Comparison of ENCODE assay signal across 19 cellular contexts in the genomic region with DNA sequence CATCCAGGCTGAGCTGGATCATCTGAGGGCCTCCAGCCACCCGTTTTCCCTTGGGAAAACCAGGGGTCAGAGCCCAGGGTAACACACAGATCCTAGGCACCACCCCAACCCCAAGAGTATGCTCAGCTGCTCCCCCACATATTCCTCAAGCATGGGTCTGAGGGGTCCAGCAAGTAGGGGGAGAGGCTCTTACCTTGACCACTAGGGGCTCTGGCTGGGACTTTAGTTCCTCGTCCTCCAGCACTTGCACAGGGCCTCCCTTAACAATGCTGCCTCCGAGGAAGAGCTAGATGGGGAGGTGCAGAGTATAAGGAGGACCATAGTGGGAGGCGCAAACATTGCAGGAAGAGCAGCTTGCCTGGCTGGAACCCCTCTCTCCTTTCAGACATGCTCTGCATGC. TPM values are rescaled to one million over a fixed set of nuclear protein-coding genes. Genes with fewer than 3 reads are reported as not detected.
A peak's percentile ranks its signal among the peaks of the same experiment; 100 is the strongest.
DNase-seq lines count a peak whose midpoint lies in the region; ATAC-seq, FAIRE-seq and TF ChIP-seq lines count a peak whose summit lies in the region.
"Had no signal": no experiment of that assay in that cellular context is flagged by ENCODE, and none has a peak within 500 bp of the region (broad histone marks: within the 10 kb centered on the region; RNA-seq: fewer than 3 reads in every experiment).

No MANE protein-coding gene starts in this region.

- BruUV-seq in HepG2 (replicated peaks; lab: Mats Ljungman, UMichigan) = no TSS peak

- H3K27me3 ChIP-seq in HepG2 (ENCODE audit: control insufficient read depth in 1 of 2, insufficient read depth in 2 of 2, low read length in 2 of 2) (no peaks in the 10 kb centered on the region), right lobe of liver (no peaks in the 10 kb centered on the region), upper lobe of left lung (no peaks in the 10 kb centered on the region), right atrium auricular region (no peaks in the 10 kb centered on the region)
- H3K27me3 ChIP-seq: BE2C had no signal

- TF ChIP-seq POLR2A in HepG2 (IDR thresholded peaks at IDR 0.05; ENCODE audit: insufficient read depth in 1 of 2, low read depth in 2 of 2, low read length in 2 of 2) (no peak), right lobe of liver (IDR thresholded peaks at IDR 0.05) (no peak), NB4 (IDR thresholded peaks at IDR 0.05; ENCODE audit: extremely low read depth, insufficient read length) (no peak), upper lobe of left lung (IDR thresholded peaks at IDR 0.05) (no peak)

- no peak for TF ChIP-seq EP300 in HepG2 (IDR thresholded peaks at IDR 0.05; ENCODE audit: low read depth in 2 of 2, low read length in 2 of 2)
- no peak for TF ChIP-seq EP300 in HepG2 (CRISPR knock-in tag; IDR thresholded peaks at IDR 0.05; ENCODE audit: borderline replicate concordance)
- TF ChIP-seq EP300 in upper lobe of left lung (IDR thresholded peaks at IDR 0.05) = no peak

- H3K27ac ChIP-seq in HepG2 (ENCODE audit: extremely low read length, insufficient read depth, low read length) (no peak overlapping the region), right lobe of liver (no peak overlapping the region), upper lobe of left lung (no peak overlapping the region), right atrium auricular region (no peak overlapping the region)
- H3K27ac ChIP-seq: 22Rv1 had no signal

- CTCF ChIA-PET in HepG2 (lab: Yijun Ruan, JAX; ENCODE audit: low intra/inter-chr PET ratio, low total read pairs) = no interaction called here
- CTCF ChIA-PET in activated naive CD4-positive, alpha-beta T cell treated with anti-CD3 and anti-CD28 coated beads for 36 hours (lab: Charles Lee) = interaction anchor here (0.7 kb wide), 1 partner anchor 54 kb away, joined by 4 read pairs; no protein-coding TSS in a partner anchor

- in situ Hi-C loops in HepG2 (cut with HindIII; ENCODE audit: extremely low pct_ligation_motif_present, low pct_unique_long_range_greater_than_20kb) = no loop called here

- POLR2A ChIA-PET in HepG2 (lab: Yijun Ruan, JAX) = no interaction called here

- H3K9ac ChIP-seq in HepG2 (ENCODE audit: insufficient read depth, low read depth, low read length) = no peak overlapping the region

- no peak for FAIRE-seq in HepG2 (lab: Jason Lieb, UNC)
- FAIRE-seq: GM18507 had no signal

- no peaks in the 10 kb centered on the region for H3K27me3 Mint-ChIP-seq in central memory CD8-positive, alpha-beta T cell
- H3K27me3 Mint-ChIP-seq in activated naive CD4-positive, alpha-beta T cell treated with anti-CD3 and anti-CD28 coated beads for 36 hours (ENCODE audit: low read depth) = no peaks in the 10 kb centered on the region

- no peaks in the 10 kb centered on the region for H3K4me1 Mint-ChIP-seq in central memory CD8-positive, alpha-beta T cell
- no peaks in the 10 kb centered on the region for H3K4me1 Mint-ChIP-seq in activated naive CD4-positive, alpha-beta T cell treated with anti-CD3 and anti-CD28 coated beads for 36 hours (ENCODE audit: low read depth)

- no peaks in the 10 kb centered on the region for H3K79me2 ChIP-seq in HepG2 (ENCODE audit: insufficient read depth, low read length)

- H3K4me3 ChIP-seq in HepG2 (replicated peaks in 1 of 3; ENCODE audit: insufficient read depth in 1 of 3, low read depth in 2 of 3, low read length in 3 of 3) = no peak overlapping the region
- H3K4me3 ChIP-seq in right lobe of liver = no peak overlapping the region
- H3K4me3 ChIP-seq in NB4 (ENCODE audit: low read depth, low read length) = no peak overlapping the region
- H3K4me3 ChIP-seq in upper lobe of left lung = no peak overlapping the region
- H3K4me3 ChIP-seq in right atrium auricular region = no peak overlapping the region

- H3K4me1 ChIP-seq in HepG2 (ENCODE audit: insufficient read depth, low read length) (0 out of 2 replicates have a peak, but pooled peaks cover 1% of the 10 kb centered on the region), right lobe of liver (peaks cover 0 to 32% (median 13%) of the 10 kb centered on the region in 4 donors), upper lobe of left lung (peaks cover 8 to 20% (median 13%) of the 10 kb centered on the region in 4 donors), right atrium auricular region (peaks cover 0 to 26% of the 10 kb centered on the region in 2 donors)
- H3K4me1 ChIP-seq: BE2C had no signal

- intact Hi-C loops in HepG2 (cut with micrococcal nuclease; ENCODE audit: unreplicated experiment) (no loop called here), right lobe of liver (cut with DNase I) (no loop called here)
- intact Hi-C loops in activated naive CD4-positive, alpha-beta T cell treated with anti-CD3 and anti-CD28 coated beads for 36 hours (cut with micrococcal nuclease) = no loop called here

- no peak overlapping the region for H2AFZ ChIP-seq in HepG2 (ENCODE audit: low read length)

- peaks cover 14% of the 10 kb centered on the region for H3K9me3 ChIP-seq in HepG2 (ENCODE audit: low read length)
- no peaks in the 10 kb centered on the region for H3K9me3 ChIP-seq in right lobe of liver
- peaks cover 0 to 11% (median 2%) of the 10 kb centered on the region in 4 donors for H3K9me3 ChIP-seq in upper lobe of left lung
- no peaks in the 10 kb centered on the region for H3K9me3 ChIP-seq in right atrium auricular region
- H3K9me3 ChIP-seq: BE2C had no signal

- ATAC-seq in HepG2 (peak; percentile 30; the same call in 2 of the 3 replicates), right lobe of liver (no peak), upper lobe of left lung (ENCODE audit: low FRiP score in 2 of 2) (no peak)
- no peak for ATAC-seq in central memory CD8-positive, alpha-beta T cell (replicated peaks; ENCODE audit: extremely low read depth, poor library complexity, severe bottlenecking)
- ATAC-seq: CD8-positive, alpha-beta T cell; Panc1 had no signal

- no peak overlapping the region for H3K4me3 Mint-ChIP-seq in central memory CD8-positive, alpha-beta T cell
- no peak overlapping the region for H3K4me3 Mint-ChIP-seq in activated naive CD4-positive, alpha-beta T cell treated with anti-CD3 and anti-CD28 coated beads for 36 hours
- H3K4me3 Mint-ChIP-seq: CD8-positive, alpha-beta T cell had no signal

- no peaks in the 10 kb centered on the region for H4K20me1 ChIP-seq in HepG2 (ENCODE audit: insufficient read depth, low read length)

- H3K4me2 ChIP-seq in HepG2 (ENCODE audit: low read depth, low read length) = no peak overlapping the region

- peak overlapping the region; percentile 56 for H3K27ac Mint-ChIP-seq in central memory CD8-positive, alpha-beta T cell (ENCODE audit: low read depth)
- no peak overlapping the region for H3K27ac Mint-ChIP-seq in activated naive CD4-positive, alpha-beta T cell treated with anti-CD3 and anti-CD28 coated beads for 36 hours
- H3K27ac Mint-ChIP-seq: CD8-positive, alpha-beta T cell had no signal

- TF ChIP-seq RAD21 in HepG2 (CRISPR knock-in tag; IDR thresholded peaks at IDR 0.05) = no peak

- WGBS in HepG2 (ENCODE audit: low lambda C conversion rate) = 100% methylated on average over 2 of the region's 4 CpGs
- 100% methylated on average over 1 of the region's 4 CpGs for WGBS in right lobe of liver (ENCODE audit: insufficient coverage, low coverage, low lambda C conversion rate, missing lambda C conversion rate)
- WGBS in upper lobe of left lung, 2 donors = 91 to 92% methylated on average over 4 of the region's 4 CpGs

- DNase-seq in HepG2 (ENCODE audit: low spot score) (no peak), right lobe of liver (no peak), NB4 (ENCODE audit: low read depth) (no peak), upper lobe of left lung (no peak), right atrium auricular region (ENCODE audit: low spot score) (no peak), NCI-H2107 treated with DMSO at 0.1 percent for 48 hours (lab: John Stamatoyannopoulos, UW; ENCODE audit: unreplicated experiment) (no peak)
- DNase-seq in central memory CD8-positive, alpha-beta T cell (ENCODE audit: low spot score in 2 of 2) = no peak
- no peak for DNase-seq in activated naive CD4-positive, alpha-beta T cell treated with anti-CD3 and anti-CD28 coated beads for 36 hours
- DNase-seq: BE2C; CD8-positive, alpha-beta T cell; GF-D8; NCI-H1092; NCI-H146; NCI-H2081 treated with DMSO at 0.1 percent for 48 hours; NCI-H510A treated with DMSO at 0.1 percent for 48 hours; NCI-H82 had no signal

- no peak for TF ChIP-seq CTCF in HepG2 (CRISPR knock-in tag; IDR thresholded peaks at IDR 0.05)
- TF ChIP-seq CTCF in right lobe of liver (IDR thresholded peaks at IDR 0.05) = no peak
- peak; percentile 21 for TF ChIP-seq CTCF in NB4 (IDR thresholded peaks at IDR 0.05; ENCODE audit: low read depth, low read length)
- no peak for TF ChIP-seq CTCF in upper lobe of left lung (IDR thresholded peaks at IDR 0.05)
- TF ChIP-seq CTCF in right atrium auricular region (IDR thresholded peaks at IDR 0.05) = no peak

- H3K36me3 Mint-ChIP-seq in central memory CD8-positive, alpha-beta T cell (ENCODE audit: insufficient read depth) = peaks cover 2% of the 10 kb centered on the region
- no peaks in the 10 kb centered on the region for H3K36me3 Mint-ChIP-seq in activated naive CD4-positive, alpha-beta T cell treated with anti-CD3 and anti-CD28 coated beads for 36 hours (ENCODE audit: low read depth)
- H3K36me3 Mint-ChIP-seq: CD8-positive, alpha-beta T cell had no signal

- H3K36me3 ChIP-seq in HepG2 (replicated peaks in 1 of 2; ENCODE audit: control insufficient read depth in 1 of 2, insufficient read depth in 2 of 2, low read length in 2 of 2) (peaks cover 8 to 18% of the 10 kb centered on the region in 2 experiments; a peak in 4 of 5 replicates), right lobe of liver (peaks cover 0 to 57% (median 21%) of the 10 kb centered on the region in 4 donors), upper lobe of left lung (peaks cover 18 to 60% (median 39%) of the 10 kb centered on the region in 4 donors), right atrium auricular region (peaks cover 25% of the 10 kb centered on the region)
- H3K36me3 ChIP-seq: BE2C had no signal

- H3K9me3 Mint-ChIP-seq in central memory CD8-positive, alpha-beta T cell = peaks cover 7% of the 10 kb centered on the region
- peaks cover 18% of the 10 kb centered on the region for H3K9me3 Mint-ChIP-seq in activated naive CD4-positive, alpha-beta T cell treated with anti-CD3 and anti-CD28 coated beads for 36 hours

RNA-seq across cellular contexts. Expression of gene SELENBP1, which starts 7.5 kb away (rescaled TPM):
- total RNA-seq in HepG2 (2016; rRNA removed; fragmentation: Illumina TruSeq; extraction: Trizol) (29.0 and 30.2 TPM in 2 replicates), right lobe of liver (100 to 1,000 TPM in 4 of 6 experiments, 10 to 100 TPM in 2; 83.4 to 423 (median 208) TPM), upper lobe of left lung (100 to 1,000 TPM; 241 to 804 (median 431) TPM), right atrium auricular region (10 to 100 TPM; 41.7 to 43.6 TPM)
- total RNA-seq in HepG2 (2016; cell fraction: cytosol; rRNA removed; fragmentation: Illumina TruSeq; extraction: Trizol; ENCODE audit: low read depth) = 6.3 and 6.7 TPM in 2 replicates
- total RNA-seq in HepG2 (2016; cell fraction: insoluble cytoplasmic fraction; rRNA removed; fragmentation: Illumina TruSeq; extraction: Trizol) = 27.8 and 30.0 TPM in 2 replicates
- total RNA-seq in HepG2 (2016; cell fraction: membrane; rRNA removed; fragmentation: Illumina TruSeq; extraction: Trizol) = 9.8 and 12.1 TPM in 2 replicates
- 18.8 and 23.3 TPM in 2 replicates for total RNA-seq in HepG2 (2016; cell fraction: nucleus; rRNA removed; fragmentation: Illumina TruSeq; extraction: Trizol)
- 27.8 and 29.3 TPM in 2 replicates for polyA plus RNA-seq in HepG2 (2011; rRNA removed)
- 21.3 and 26.7 TPM in 2 replicates for polyA plus RNA-seq in HepG2 (2011; cell fraction: cytosol; rRNA removed)
- 89.4 and 101 TPM in 2 replicates for polyA plus RNA-seq in HepG2 (2011; cell fraction: nucleus; rRNA removed)
- polyA plus RNA-seq in HepG2 (2012) = 13.2 and 18.5 TPM in 2 replicates
- 6.6 and 7.1 TPM in 2 replicates for polyA plus RNA-seq in HepG2 (2016; cell fraction: cytosol; fragmentation: Illumina TruSeq; extraction: Trizol; ENCODE audit: low read depth)
- polyA plus RNA-seq in HepG2 (2016; cell fraction: insoluble cytoplasmic fraction; fragmentation: Illumina TruSeq; extraction: Trizol; ENCODE audit: low read depth) = 32.9 and 33.5 TPM in 2 replicates
- 9.9 and 10.0 TPM in 2 replicates for polyA plus RNA-seq in HepG2 (2016; cell fraction: membrane; fragmentation: Illumina TruSeq; extraction: Trizol; ENCODE audit: low read depth)
- 46.6 and 51.9 TPM in 2 replicates for polyA plus RNA-seq in HepG2 (2016; cell fraction: nucleus; fragmentation: Illumina TruSeq; extraction: Trizol; ENCODE audit: insufficient read depth, low read depth)
- polyA minus RNA-seq in HepG2 (2011; rRNA and poly(A)+ RNA removed; ENCODE audit: low replicate concordance) = 34.1 and 67.3 TPM in 2 replicates
- polyA minus RNA-seq in HepG2 (2011; cell fraction: cytosol; rRNA and poly(A)+ RNA removed) = 11.9 and 16.5 TPM in 2 replicates
- 13.3 and 13.8 TPM in 2 replicates for polyA minus RNA-seq in HepG2 (2011; cell fraction: nucleus; rRNA and poly(A)+ RNA removed)
- total RNA-seq in activated naive CD4-positive, alpha-beta T cell treated with anti-CD3 and anti-CD28 coated beads for 36 hours = not detected
- total RNA-seq: CD8-positive, alpha-beta T cell had no signal

RNA-seq across cellular contexts. Expression of gene RFX5, which starts 17.9 kb away (rescaled TPM):
- total RNA-seq in HepG2 (2016; rRNA removed; fragmentation: Illumina TruSeq; extraction: Trizol) (32.0 and 36.2 TPM in 2 replicates), right lobe of liver (10 to 100 TPM in 5 of 6 experiments, 1 to 10 TPM in 1; 9.8 to 23.0 (median 16.8) TPM), upper lobe of left lung (10 to 100 TPM; 31.5 to 55.5 (median 43.2) TPM), right atrium auricular region (10 to 100 TPM; 17.9 to 20.2 TPM)
- total RNA-seq in HepG2 (2016; cell fraction: cytosol; rRNA removed; fragmentation: Illumina TruSeq; extraction: Trizol; ENCODE audit: low read depth) = 4.1 and 4.4 TPM in 2 replicates
- 37.2 and 39.7 TPM in 2 replicates for total RNA-seq in HepG2 (2016; cell fraction: insoluble cytoplasmic fraction; rRNA removed; fragmentation: Illumina TruSeq; extraction: Trizol)
- 15.6 and 17.0 TPM in 2 replicates for total RNA-seq in HepG2 (2016; cell fraction: membrane; rRNA removed; fragmentation: Illumina TruSeq; extraction: Trizol)
- 44.6 and 44.7 TPM in 2 replicates for total RNA-seq in HepG2 (2016; cell fraction: nucleus; rRNA removed; fragmentation: Illumina TruSeq; extraction: Trizol)
- 17.9 and 20.3 TPM in 2 replicates for polyA plus RNA-seq in HepG2 (2011; rRNA removed)
- 7.9 and 8.2 TPM in 2 replicates for polyA plus RNA-seq in HepG2 (2011; cell fraction: cytosol; rRNA removed)
- 43.2 and 45.6 TPM in 2 replicates for polyA plus RNA-seq in HepG2 (2011; cell fraction: nucleus; rRNA removed)
- 11.7 and 16.5 TPM in 2 replicates for polyA plus RNA-seq in HepG2 (2012)
- 2.7 and 2.8 TPM in 2 replicates for polyA plus RNA-seq in HepG2 (2016; cell fraction: cytosol; fragmentation: Illumina TruSeq; extraction: Trizol; ENCODE audit: low read depth)
- 27.2 and 30.5 TPM in 2 replicates for polyA plus RNA-seq in HepG2 (2016; cell fraction: insoluble cytoplasmic fraction; fragmentation: Illumina TruSeq; extraction: Trizol; ENCODE audit: low read depth)
- 8.9 and 10.1 TPM in 2 replicates for polyA plus RNA-seq in HepG2 (2016; cell fraction: membrane; fragmentation: Illumina TruSeq; extraction: Trizol; ENCODE audit: low read depth)
- 62.2 and 65.3 TPM in 2 replicates for polyA plus RNA-seq in HepG2 (2016; cell fraction: nucleus; fragmentation: Illumina TruSeq; extraction: Trizol; ENCODE audit: insufficient read depth, low read depth)
- 33.0 and 287 TPM in 2 replicates for polyA minus RNA-seq in HepG2 (2011; rRNA and poly(A)+ RNA removed; ENCODE audit: low replicate concordance)
- polyA minus RNA-seq in HepG2 (2011; cell fraction: cytosol; rRNA and poly(A)+ RNA removed) = 7.7 and 9.6 TPM in 2 replicates
- polyA minus RNA-seq in HepG2 (2011; cell fraction: nucleus; rRNA and poly(A)+ RNA removed) = 15.8 and 22.1 TPM in 2 replicates
- 10 to 100 TPM; 62.3 to 63.4 TPM for total RNA-seq in activated naive CD4-positive, alpha-beta T cell treated with anti-CD3 and anti-CD28 coated beads for 36 hours

RNA-seq across cellular contexts. Expression of gene PSMB4, which starts 34.4 kb away (rescaled TPM):
- 336 and 414 TPM in 2 replicates for total RNA-seq in HepG2 (2016; rRNA removed; fragmentation: Illumina TruSeq; extraction: Trizol)
- total RNA-seq in HepG2 (2016; cell fraction: cytosol; rRNA removed; fragmentation: Illumina TruSeq; extraction: Trizol; ENCODE audit: low read depth) = 180 and 186 TPM in 2 replicates
- 337 and 459 TPM in 2 replicates for total RNA-seq in HepG2 (2016; cell fraction: insoluble cytoplasmic fraction; rRNA removed; fragmentation: Illumina TruSeq; extraction: Trizol)
- total RNA-seq in HepG2 (2016; cell fraction: membrane; rRNA removed; fragmentation: Illumina TruSeq; extraction: Trizol) = 216 and 229 TPM in 2 replicates
- 150 and 151 TPM in 2 replicates for total RNA-seq in HepG2 (2016; cell fraction: nucleus; rRNA removed; fragmentation: Illumina TruSeq; extraction: Trizol)
- polyA plus RNA-seq in HepG2 (2011; rRNA removed) = 364 and 383 TPM in 2 replicates
- 449 and 490 TPM in 2 replicates for polyA plus RNA-seq in HepG2 (2011; cell fraction: cytosol; rRNA removed)
- 275 and 307 TPM in 2 replicates for polyA plus RNA-seq in HepG2 (2011; cell fraction: nucleus; rRNA removed)
- polyA plus RNA-seq in HepG2 (2012) = 200 and 247 TPM in 2 replicates
- polyA plus RNA-seq in HepG2 (2016; cell fraction: cytosol; fragmentation: Illumina TruSeq; extraction: Trizol; ENCODE audit: low read depth) = 167 and 178 TPM in 2 replicates
- polyA plus RNA-seq in HepG2 (2016; cell fraction: insoluble cytoplasmic fraction; fragmentation: Illumina TruSeq; extraction: Trizol; ENCODE audit: low read depth) = 392 and 404 TPM in 2 replicates
- 186 and 200 TPM in 2 replicates for polyA plus RNA-seq in HepG2 (2016; cell fraction: membrane; fragmentation: Illumina TruSeq; extraction: Trizol; ENCODE audit: low read depth)
- polyA plus RNA-seq in HepG2 (2016; cell fraction: nucleus; fragmentation: Illumina TruSeq; extraction: Trizol; ENCODE audit: insufficient read depth, low read depth) = 265 and 270 TPM in 2 replicates
- polyA minus RNA-seq in HepG2 (2011; rRNA and poly(A)+ RNA removed; ENCODE audit: low replicate concordance) = 277 and 543 TPM in 2 replicates
- 101 and 117 TPM in 2 replicates for polyA minus RNA-seq in HepG2 (2011; cell fraction: cytosol; rRNA and poly(A)+ RNA removed)
- 64.9 and 71.7 TPM in 2 replicates for polyA minus RNA-seq in HepG2 (2011; cell fraction: nucleus; rRNA and poly(A)+ RNA removed)
- 100 to 1,000 TPM; 125 to 174 (median 151) TPM for total RNA-seq in right lobe of liver
- total RNA-seq in upper lobe of left lung = 100 to 1,000 TPM; 127 to 216 (median 179) TPM
- 100 to 1,000 TPM; 179 to 204 TPM for total RNA-seq in right atrium auricular region
- total RNA-seq in activated naive CD4-positive, alpha-beta T cell treated with anti-CD3 and anti-CD28 coated beads for 36 hours = 100 to 1,000 TPM; 394 to 398 TPM

RNA-seq across cellular contexts. Expression of gene PI4KB, which starts 37.8 kb away (rescaled TPM):
- total RNA-seq in HepG2 (2016; rRNA removed; fragmentation: Illumina TruSeq; extraction: Trizol) (18.6 and 19.5 TPM in 2 replicates), right lobe of liver (10 to 100 TPM; 20.0 to 24.7 (median 22.7) TPM), upper lobe of left lung (100 to 1,000 TPM in 1 of 6 donors, 10 to 100 TPM in 5; 41.3 to 127 (median 64.0) TPM), right atrium auricular region (10 to 100 TPM; 46.5 to 61.8 TPM)
- total RNA-seq in HepG2 (2016; cell fraction: cytosol; rRNA removed; fragmentation: Illumina TruSeq; extraction: Trizol; ENCODE audit: low read depth) = 7.7 and 8.5 TPM in 2 replicates
- 18.7 and 20.1 TPM in 2 replicates for total RNA-seq in HepG2 (2016; cell fraction: insoluble cytoplasmic fraction; rRNA removed; fragmentation: Illumina TruSeq; extraction: Trizol)
- 16.6 and 17.9 TPM in 2 replicates for total RNA-seq in HepG2 (2016; cell fraction: membrane; rRNA removed; fragmentation: Illumina TruSeq; extraction: Trizol)
- total RNA-seq in HepG2 (2016; cell fraction: nucleus; rRNA removed; fragmentation: Illumina TruSeq; extraction: Trizol) = 17.8 and 19.5 TPM in 2 replicates
- polyA plus RNA-seq in HepG2 (2011; rRNA removed) = 29.3 and 32.6 TPM in 2 replicates
- 25.3 and 25.8 TPM in 2 replicates for polyA plus RNA-seq in HepG2 (2011; cell fraction: cytosol; rRNA removed)
- polyA plus RNA-seq in HepG2 (2011; cell fraction: nucleus; rRNA removed) = 36.5 and 43.7 TPM in 2 replicates
- 12.6 and 16.2 TPM in 2 replicates for polyA plus RNA-seq in HepG2 (2012)
- polyA plus RNA-seq in HepG2 (2016; cell fraction: cytosol; fragmentation: Illumina TruSeq; extraction: Trizol; ENCODE audit: low read depth) = 3.9 and 4.4 TPM in 2 replicates
- polyA plus RNA-seq in HepG2 (2016; cell fraction: insoluble cytoplasmic fraction; fragmentation: Illumina TruSeq; extraction: Trizol; ENCODE audit: low read depth) = 19.7 and 20.5 TPM in 2 replicates
- polyA plus RNA-seq in HepG2 (2016; cell fraction: membrane; fragmentation: Illumina TruSeq; extraction: Trizol; ENCODE audit: low read depth) = 11.0 and 12.5 TPM in 2 replicates
- polyA plus RNA-seq in HepG2 (2016; cell fraction: nucleus; fragmentation: Illumina TruSeq; extraction: Trizol; ENCODE audit: insufficient read depth, low read depth) = 31.3 and 33.3 TPM in 2 replicates
- polyA minus RNA-seq in HepG2 (2011; rRNA and poly(A)+ RNA removed; ENCODE audit: low replicate concordance) = 58.3 and 156 TPM in 2 replicates
- 14.8 and 17.7 TPM in 2 replicates for polyA minus RNA-seq in HepG2 (2011; cell fraction: cytosol; rRNA and poly(A)+ RNA removed)
- 29.6 and 32.7 TPM in 2 replicates for polyA minus RNA-seq in HepG2 (2011; cell fraction: nucleus; rRNA and poly(A)+ RNA removed)
- 10 to 100 TPM; 64.1 to 69.2 TPM for total RNA-seq in activated naive CD4-positive, alpha-beta T cell treated with anti-CD3 and anti-CD28 coated beads for 36 hours

Comparison
In these comparisons a context has a peak if more than half of its experiments do, and no peak if none do; other contexts are left out.
1. RNA of gene SELENBP1, which starts 7.5 kb away (total RNA-seq): 241 to 804 TPM in upper lobe of left lung, 83.4 to 423 TPM in right lobe of liver, 41.7 to 43.6 TPM in right atrium auricular region and 6.3 to 30.2 TPM in HepG2; not detected in activated naive CD4-positive, alpha-beta T cell treated with anti-CD3 and anti-CD28 coated beads for 36 hours; every median in the first group is over 4 times any median in the second.